In the genomic region with DNA sequence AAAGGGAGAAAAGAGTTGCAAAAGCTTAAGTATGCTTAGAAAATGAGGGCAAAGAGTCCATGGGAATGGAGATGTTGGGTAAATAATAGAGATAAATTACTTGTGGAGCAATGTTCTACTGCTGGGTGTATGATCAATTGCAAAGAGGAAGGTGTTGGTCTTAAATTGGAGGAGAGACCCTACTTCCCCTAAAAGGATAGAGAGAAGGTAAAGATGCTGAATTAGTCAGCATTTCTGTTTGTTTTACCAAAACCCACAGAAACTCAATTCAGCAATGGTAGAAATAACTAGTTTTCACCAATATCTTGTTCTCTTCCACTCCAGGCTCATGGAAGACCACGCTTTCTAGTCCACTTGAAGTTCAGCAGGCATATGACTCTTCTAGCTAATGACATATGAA, we compare ENCODE assay signal across 20 cellular contexts. TPM values are rescaled to one million over a fixed set of nuclear protein-coding genes. Genes with fewer than 3 reads are reported as not detected.
DNase-seq lines count a peak whose midpoint lies in the region; ATAC-seq, FAIRE-seq and TF ChIP-seq lines count a peak whose summit lies in the region.
"Had no signal": no experiment of that assay in that cellular context is flagged by ENCODE, and none has a peak within 500 bp of the region (broad histone marks: within the 10 kb centered on the region; RNA-seq: fewer than 3 reads in every experiment).

No MANE protein-coding gene starts in this region.

- in situ Hi-C loops in GM12878 (cut with MboI): loop anchor here (10.0 kb wide), 1 partner anchor 357 kb away; no protein-coding TSS in a partner anchor

- DNase-seq in GM12878 (ENCODE audit: low read depth, low spot score): no peak
- no peak for DNase-seq in esophagus squamous epithelium (lab: John Stamatoyannopoulos, UW)
- DNase-seq in left lung: no peak
- DNase-seq: activated B cell treated with CpG ODN at 0.5 μM for 24 hours; anterior cingulate cortex; foreskin keratinocyte; NCI-H1436 treated with DMSO at 0.1 percent for 48 hours; NCI-H345; retina; stimulated activated naive CD4-positive, alpha-beta T cell; T-helper 1 cell; trophoblast cell had no signal

- H3K27ac ChIP-seq in GM12878 (ENCODE audit: control insufficient read depth, insufficient read depth) (no peak overlapping the region), gastroesophageal sphincter (no peak overlapping the region), esophagus squamous epithelium (no peak overlapping the region), left lung (no peak overlapping the region)
- H3K27ac ChIP-seq: foreskin keratinocyte, neutrophil had no signal

- RAD21 ChIA-PET in GM12878 (lab: Charles Lee; ENCODE audit: unreplicated experiment): interaction anchor here (0.5 to 13.6 kb wide), 3 partner anchors 11 to 171 kb away, joined by 3 to 288 read pairs (median 12); no protein-coding TSS in a partner anchor

- CTCF ChIA-PET in GM12878 (lab: Yijun Ruan, JAX): interaction anchor here (0.7 to 11.1 kb wide), 5 partner anchors 8 to 171 kb away, joined by 3 to 505 read pairs (median 17); no protein-coding TSS in a partner anchor

- no peak for TF ChIP-seq CTCF in GM12878 (IDR thresholded peaks at IDR 0.05 in 2 of 3, conservative IDR thresholded peaks at IDR 0.05 in 1 of 3; ENCODE audit: control insufficient read depth in 2 of 3, extremely low read depth in 1 of 3, insufficient read depth in 1 of 3, low read depth in 3 of 3, low read length in 3 of 3)
- no peak for TF ChIP-seq CTCF in gastroesophageal sphincter (IDR thresholded peaks at IDR 0.05)
- TF ChIP-seq CTCF in esophagus squamous epithelium (IDR thresholded peaks at IDR 0.05): no peak
- no peak for TF ChIP-seq CTCF in left lung (IDR thresholded peaks at IDR 0.05)

- H3K79me2 ChIP-seq in GM12878 (ENCODE audit: control insufficient read depth, insufficient read depth, low read length): no peaks in the 10 kb centered on the region

- H3K27me3 ChIP-seq in GM12878 (replicated peaks in 1 of 2; ENCODE audit: control insufficient read depth in 2 of 2, insufficient read depth in 2 of 2, low read length in 1 of 2) (no peaks in the 10 kb centered on the region), gastroesophageal sphincter (peaks cover 4% of the 10 kb centered on the region), esophagus squamous epithelium (peaks cover 0 to 22% (median 0%) of the 10 kb centered on the region in 4 donors), left lung (no peaks in the 10 kb centered on the region)
- H3K27me3 ChIP-seq: neutrophil had no signal

- no peak for TF ChIP-seq RAD21 in GM12878 (IDR thresholded peaks at IDR 0.05; ENCODE audit: insufficient read depth, low read depth, low read length)

- intact Hi-C loops in GM12878 (cut with micrococcal nuclease; ENCODE audit: unreplicated experiment) (no loop called here), esophagus squamous epithelium (cut with DNase I) (no loop called here), left lung (cut with DNase I) (no loop called here)

- H2AFZ ChIP-seq in GM12878 (ENCODE audit: control insufficient read depth, low read depth, low read length): no peak overlapping the region

- no peaks in the 10 kb centered on the region for H3K4me1 ChIP-seq in GM12878 (ENCODE audit: control insufficient read depth, insufficient read depth, low read length)
- no peaks in the 10 kb centered on the region for H3K4me1 ChIP-seq in gastroesophageal sphincter
- no peaks in the 10 kb centered on the region for H3K4me1 ChIP-seq in esophagus squamous epithelium
- H3K4me1 ChIP-seq in left lung: no peaks in the 10 kb centered on the region
- H3K4me1 ChIP-seq: foreskin keratinocyte had no signal

- H3K36me3 ChIP-seq in GM12878 (ENCODE audit: control insufficient read depth in 2 of 2, insufficient read depth in 2 of 2, low read length in 1 of 2): no peaks in the 10 kb centered on the region
- H3K36me3 ChIP-seq in gastroesophageal sphincter: no peaks in the 10 kb centered on the region
- H3K36me3 ChIP-seq in esophagus squamous epithelium: no peaks in the 10 kb centered on the region
- no peaks in the 10 kb centered on the region for H3K36me3 ChIP-seq in left lung
- H3K36me3 ChIP-seq: neutrophil had no signal

- H4K20me1 ChIP-seq in GM12878 (ENCODE audit: control insufficient read depth, insufficient read depth): no peaks in the 10 kb centered on the region

- ATAC-seq in GM19043 (IDR thresholded peaks at IDR 0.05; ENCODE audit: low read depth, unreplicated experiment) (peak; percentile 49), GM21786 (IDR thresholded peaks at IDR 0.05; ENCODE audit: unreplicated experiment) (peak; percentile 50), HG03108 (IDR thresholded peaks at IDR 0.05; ENCODE audit: unreplicated experiment) (peak; percentile 35), GM12878 (peak; percentile 62), gastroesophageal sphincter (no peak), left lung (no peak)
- ATAC-seq: foreskin keratinocyte, Right ventricle myocardium inferior had no signal

- 91% methylated on average over 1 of the region's 1 CpG for WGBS in GM12878 (ENCODE audit: insufficient coverage, insufficient replicate concordance, low lambda C conversion rate, missing lambda C conversion rate)
- WGBS in gastroesophageal sphincter (ENCODE audit: low coverage in 1 of 2), 2 donors: 100% methylated on average over 1 of the region's 1 CpG
- 57 to 88% methylated on average over 1 of the region's 1 CpG for WGBS in esophagus squamous epithelium, 2 donors

- no peak overlapping the region for H3K4me3 ChIP-seq in GM12878
- no peak overlapping the region for H3K4me3 ChIP-seq in gastroesophageal sphincter
- no peak overlapping the region for H3K4me3 ChIP-seq in esophagus squamous epithelium
- H3K4me3 ChIP-seq in left lung: no peak overlapping the region

- POLR2A ChIA-PET in GM12878 (lab: Charles Lee): no interaction called here

- no peak overlapping the region for H3K4me2 ChIP-seq in GM12878 (ENCODE audit: control insufficient read depth, insufficient read depth)

- TF ChIP-seq POLR2A in GM12878 (IDR thresholded peaks at IDR 0.05; ENCODE audit: low read depth, low read length) (no peak), gastroesophageal sphincter (IDR thresholded peaks at IDR 0.05) (no peak), esophagus squamous epithelium (IDR thresholded peaks at IDR 0.05) (no peak)

- BruUV-seq in GM12878 (replicated peaks; lab: Mats Ljungman, UMichigan): no TSS peak

- H3K9me3 ChIP-seq in GM12878 (replicated peaks; ENCODE audit: control insufficient read depth, insufficient read depth, low read length) (no peaks in the 10 kb centered on the region), gastroesophageal sphincter (no peaks in the 10 kb centered on the region), esophagus squamous epithelium (no peaks in the 10 kb centered on the region), left lung (no peaks in the 10 kb centered on the region)
- H3K9me3 ChIP-seq: neutrophil had no signal

- H3K9ac ChIP-seq in GM12878 (ENCODE audit: control insufficient read depth, insufficient read depth, low read length): no peak overlapping the region

- no peak for FAIRE-seq in GM12878 (lab: Jason Lieb, UNC)

- SMC1A ChIA-PET in GM12878 (lab: Charles Lee; ENCODE audit: uncharacterized antibody, unreplicated experiment): interaction anchor here (0.6 to 3.0 kb wide), 9 partner anchors 9 to 174 kb away, joined by 3 to 33 read pairs (median 7); no protein-coding TSS in a partner anchor

- no peak for TF ChIP-seq EP300 in GM12878 (IDR thresholded peaks at IDR 0.05; ENCODE audit: borderline replicate concordance in 1 of 2, control insufficient read depth in 1 of 2, low read depth in 2 of 2, low read length in 2 of 2)
- TF ChIP-seq EP300 in gastroesophageal sphincter (IDR thresholded peaks at IDR 0.05): no peak

TF ChIP-seq in GM12878, 131 proteins besides CTCF, POLR2A, EP300 and RAD21 (continues in another document):
- TF ChIP-seq, protein P1, sequence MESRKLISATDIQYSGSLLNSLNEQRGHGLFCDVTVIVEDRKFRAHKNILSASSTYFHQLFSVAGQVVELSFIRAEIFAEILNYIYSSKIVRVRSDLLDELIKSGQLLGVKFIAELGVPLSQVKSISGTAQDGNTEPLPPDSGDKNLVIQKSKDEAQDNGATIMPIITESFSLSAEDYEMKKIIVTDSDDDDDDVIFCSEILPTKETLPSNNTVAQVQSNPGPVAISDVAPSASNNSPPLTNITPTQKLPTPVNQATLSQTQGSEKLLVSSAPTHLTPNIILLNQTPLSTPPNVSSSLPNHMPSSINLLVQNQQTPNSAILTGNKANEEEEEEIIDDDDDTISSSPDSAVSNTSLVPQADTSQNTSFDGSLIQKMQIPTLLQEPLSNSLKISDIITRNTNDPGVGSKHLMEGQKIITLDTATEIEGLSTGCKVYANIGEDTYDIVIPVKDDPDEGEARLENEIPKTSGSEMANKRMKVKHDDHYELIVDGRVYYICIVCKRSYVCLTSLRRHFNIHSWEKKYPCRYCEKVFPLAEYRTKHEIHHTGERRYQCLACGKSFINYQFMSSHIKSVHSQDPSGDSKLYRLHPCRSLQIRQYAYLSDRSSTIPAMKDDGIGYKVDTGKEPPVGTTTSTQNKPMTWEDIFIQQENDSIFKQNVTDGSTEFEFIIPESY (IDR thresholded peaks at IDR 0.05): no peak

RNA-seq across cellular contexts. Expression of gene ASB4, which starts 32.1 kb away (rescaled TPM):
- total RNA-seq in GM12878 (2013; cell fraction: nucleolus; rRNA removed): 0.27 and 1.1 TPM in 2 replicates
- not detected in 2 replicates for total RNA-seq in GM12878 (2014; rRNA removed)
- not detected in 2 replicates for total RNA-seq in GM12878 (2014; rRNA removed; fragmentation: Illumina TruSeq; extraction: Trizol)
- 0.08 TPM in 1 of 2 replicates, not detected in the other for total RNA-seq in GM12878 (2021)
- not detected for polyA plus RNA-seq in GM12878 (2011; ENCODE audit: low read depth)
- polyA plus RNA-seq in GM12878 (2011; rRNA removed): 1.1 and 1.3 TPM in 2 replicates
- 0.64 and 0.82 TPM in 2 replicates for polyA plus RNA-seq in GM12878 (2011; cell fraction: cytosol; rRNA removed)
- 0.56 and 1.1 TPM in 2 replicates for polyA plus RNA-seq in GM12878 (2011; cell fraction: nucleus; rRNA removed)
- not detected in 2 replicates for polyA plus RNA-seq in GM12878 (2012)
- polyA plus RNA-seq in GM12878 (2014; fragmentation: Illumina TruSeq; extraction: Trizol): not detected in 2 replicates
- polyA plus RNA-seq in GM12878 (2014; fragmentation: Nextera tagmentation; extraction: Ambion mirVana): not detected
- polyA plus RNA-seq in GM12878 (2014; rRNA removed): 0.12 TPM in 1 of 2 replicates, not detected in the other
- not detected for polyA plus RNA-seq in GM12878 (2016; fragmentation: Nextera tagmentation; extraction: Ambion mirVana)
- 1.2 and 1.9 TPM in 2 replicates for polyA minus RNA-seq in GM12878 (2011; rRNA and poly(A)+ RNA removed)
- not detected in 2 replicates for polyA minus RNA-seq in GM12878 (2011; cell fraction: cytosol; rRNA and poly(A)+ RNA removed)
- polyA minus RNA-seq in GM12878 (2011; cell fraction: nucleus; rRNA and poly(A)+ RNA removed): 0.73 and 1.4 TPM in 2 replicates
- total RNA-seq in gastroesophageal sphincter: not detected
- total RNA-seq in esophagus squamous epithelium: under 1 TPM in 1 of 4 donors, not detected in 3; 0.19 TPM
- under 1 TPM; 0.10 to 0.29 TPM for total RNA-seq in left lung
- total RNA-seq: activated B cell treated with CpG ODN at 0.5 μM for 24 hours, chondrocyte, foreskin keratinocyte had no signal
- polyA plus RNA-seq: BJ, foreskin keratinocyte had no signal

Comparison
In these comparisons a context has a peak if more than half of its experiments do, and no peak if none do; other contexts are left out.
1. ATAC-seq: peak in GM19043 (single experiment), GM21786 (single experiment), HG03108 (single experiment) and GM12878 (single experiment); none in gastroesophageal sphincter (single experiment) and left lung (single experiment).